ENCODE assay signal across 1 cellular context in genomic region chr19:3266792-3267469, GRCh38.
TF ChIP-seq lines count a peak whose summit lies in the region.

No MANE protein-coding gene starts in this region.

TF ChIP-seq in HEK293, 187 proteins besides CTCF, POLR2A, EP300 and RAD21 (continued from another document and continues in another):
- TF ChIP-seq HIC1 (tag by site-specific recombination; IDR thresholded peaks at IDR 0.05), result no peak
- TF ChIP-seq BCL11B (tag by site-specific recombination; IDR thresholded peaks at IDR 0.05; ENCODE audit: low read depth), result no peak
- TF ChIP-seq ZNF629 (tag by site-specific recombination; IDR thresholded peaks at IDR 0.05), result no peak
- TF ChIP-seq MEIS1 (CRISPR knock-in tag; IDR thresholded peaks at IDR 0.05; ENCODE audit: borderline replicate concordance), result no peak
- no peak for TF ChIP-seq SCRT2 (tag by site-specific recombination; IDR thresholded peaks at IDR 0.05)
- TF ChIP-seq SALL2 (tag by site-specific recombination; IDR thresholded peaks at IDR 0.05; ENCODE audit: borderline replicate concordance), result no peak
- TF ChIP-seq ZNF354C (tag by site-specific recombination; IDR thresholded peaks at IDR 0.05; ENCODE audit: borderline replicate concordance, low read depth), result no peak
- TF ChIP-seq ZNF645 (tag by site-specific recombination; IDR thresholded peaks at IDR 0.05), result no peak
- TF ChIP-seq ZNF654 (tag by site-specific recombination; IDR thresholded peaks at IDR 0.05; ENCODE audit: low read depth), result no peak
- no peak for TF ChIP-seq ZNF777 (tag by site-specific recombination; IDR thresholded peaks at IDR 0.05; ENCODE audit: borderline replicate concordance)
- no peak for TF ChIP-seq ZFP69B (tag by site-specific recombination; IDR thresholded peaks at IDR 0.05)
- TF ChIP-seq ZNF585B (tag by site-specific recombination; IDR thresholded peaks at IDR 0.05), result no peak
- no peak for TF ChIP-seq PRDM1 (tag by site-specific recombination; IDR thresholded peaks at IDR 0.05)
- TF ChIP-seq EGR2 (tag by site-specific recombination; IDR thresholded peaks at IDR 0.05; ENCODE audit: low read depth), result peak; percentile 31; the same call in 1 of the 2 replicates
- 0 out of 2 replicates have a peak, but pooled peaks have one; percentile 48 for TF ChIP-seq WT1 (tag by site-specific recombination; IDR thresholded peaks at IDR 0.05)
- no peak for TF ChIP-seq SP3 (tag by site-specific recombination; IDR thresholded peaks at IDR 0.05)
- TF ChIP-seq ZNF785 (tag by site-specific recombination; IDR thresholded peaks at IDR 0.05), result no peak
- TF ChIP-seq YY2 (tag by site-specific recombination; IDR thresholded peaks at IDR 0.05), result no peak
- TF ChIP-seq ZNF121 (tag by site-specific recombination; IDR thresholded peaks at IDR 0.05), result no peak
- no peak for TF ChIP-seq ZNF433 (tag by site-specific recombination; IDR thresholded peaks at IDR 0.05; ENCODE audit: low read depth)
- no peak for TF ChIP-seq ZNF501 (tag by site-specific recombination; IDR thresholded peaks at IDR 0.05)
- no peak for TF ChIP-seq ZNF221 (tag by site-specific recombination; IDR thresholded peaks at IDR 0.05; ENCODE audit: borderline replicate concordance)
- no peak for TF ChIP-seq INSM2 (tag by site-specific recombination; IDR thresholded peaks at IDR 0.05)
- TF ChIP-seq ZNF623 (tag by site-specific recombination; IDR thresholded peaks at IDR 0.05), result no peak
- TF ChIP-seq GLIS2 (tag by site-specific recombination; IDR thresholded peaks at IDR 0.05), result peak; percentile 33; the same call in 1 of the 2 replicates
- TF ChIP-seq ZNF148 (tag by site-specific recombination; IDR thresholded peaks at IDR 0.05; ENCODE audit: borderline replicate concordance), result no peak
- TF ChIP-seq ZNF658 (tag by site-specific recombination; IDR thresholded peaks at IDR 0.05), result no peak
- no peak for TF ChIP-seq ZNF670 (tag by site-specific recombination; IDR thresholded peaks at IDR 0.05; ENCODE audit: low read depth)
- TF ChIP-seq ZBTB8A (tag by site-specific recombination; IDR thresholded peaks at IDR 0.05), result peak; percentile 54; the same call in 1 of the 2 replicates
- TF ChIP-seq ZNF335 (tag by site-specific recombination; conservative IDR thresholded peaks at IDR 0.05), result no peak
- TF ChIP-seq ZBTB1 (tag by site-specific recombination; IDR thresholded peaks at IDR 0.05), result no peak
- TF ChIP-seq PATZ1 (tag by site-specific recombination; IDR thresholded peaks at IDR 0.05), result peak; percentile 64
- TF ChIP-seq ZNF747 (tag by site-specific recombination; IDR thresholded peaks at IDR 0.05), result no peak
- TF ChIP-seq KLF17 (tag by site-specific recombination; IDR thresholded peaks at IDR 0.05), result peak; percentile 77
- no peak for TF ChIP-seq ZNF426 (tag by site-specific recombination; IDR thresholded peaks at IDR 0.05)
- no peak for TF ChIP-seq ZNF184 (tag by site-specific recombination; IDR thresholded peaks at IDR 0.05)
- peak; percentile 92 for TF ChIP-seq ZNF341 (tag by site-specific recombination; IDR thresholded peaks at IDR 0.05; ENCODE audit: low read depth)
- TF ChIP-seq MZF1 (tag by site-specific recombination; IDR thresholded peaks at IDR 0.05; ENCODE audit: borderline replicate concordance), result no peak
- TF ChIP-seq ZNF830 (tag by site-specific recombination; IDR thresholded peaks at IDR 0.05; ENCODE audit: low read depth), result no peak
- no peak for TF ChIP-seq ZNF561 (tag by site-specific recombination; IDR thresholded peaks at IDR 0.05; ENCODE audit: borderline replicate concordance)
- no peak for TF ChIP-seq ZNF174 (tag by site-specific recombination; IDR thresholded peaks at IDR 0.05)
- no peak for TF ChIP-seq ZNF324 (tag by site-specific recombination; IDR thresholded peaks at IDR 0.05)
- TF ChIP-seq ZNF10 (tag by site-specific recombination; IDR thresholded peaks at IDR 0.05), result no peak
- TF ChIP-seq ZNF394 (tag by site-specific recombination; IDR thresholded peaks at IDR 0.05; ENCODE audit: borderline replicate concordance), result peak; percentile 77
- no peak for TF ChIP-seq ZNF157 (tag by site-specific recombination; IDR thresholded peaks at IDR 0.05)
- no peak for TF ChIP-seq ZNF791 (tag by site-specific recombination; IDR thresholded peaks at IDR 0.05)
- TF ChIP-seq ZNF600 (tag by site-specific recombination; IDR thresholded peaks at IDR 0.05), result 0 out of 2 replicates have a peak, but pooled peaks have one; percentile 13
- peak; percentile 36; the same call in 1 of the 2 replicates for TF ChIP-seq SP7 (tag by site-specific recombination; IDR thresholded peaks at IDR 0.05)
- no peak for TF ChIP-seq ZNF2 (tag by site-specific recombination; IDR thresholded peaks at IDR 0.05)
- no peak for TF ChIP-seq ZNF18 (tag by site-specific recombination; IDR thresholded peaks at IDR 0.05)
- TF ChIP-seq ZBTB6 (tag by site-specific recombination; IDR thresholded peaks at IDR 0.05), result no peak
- TF ChIP-seq KLF1 (tag by site-specific recombination; IDR thresholded peaks at IDR 0.05), result peak; percentile 68
- TF ChIP-seq ZNF449 (tag by site-specific recombination; IDR thresholded peaks at IDR 0.05), result no peak
- TF ChIP-seq ZEB2 (tag by site-specific recombination; IDR thresholded peaks at IDR 0.05), result no peak
- no peak for TF ChIP-seq ZNF202 (tag by site-specific recombination; IDR thresholded peaks at IDR 0.05; ENCODE audit: borderline replicate concordance)
- TF ChIP-seq ZFHX2 (tag by site-specific recombination; conservative IDR thresholded peaks at IDR 0.05), result peak; percentile 60
